In the genomic region with DNA sequence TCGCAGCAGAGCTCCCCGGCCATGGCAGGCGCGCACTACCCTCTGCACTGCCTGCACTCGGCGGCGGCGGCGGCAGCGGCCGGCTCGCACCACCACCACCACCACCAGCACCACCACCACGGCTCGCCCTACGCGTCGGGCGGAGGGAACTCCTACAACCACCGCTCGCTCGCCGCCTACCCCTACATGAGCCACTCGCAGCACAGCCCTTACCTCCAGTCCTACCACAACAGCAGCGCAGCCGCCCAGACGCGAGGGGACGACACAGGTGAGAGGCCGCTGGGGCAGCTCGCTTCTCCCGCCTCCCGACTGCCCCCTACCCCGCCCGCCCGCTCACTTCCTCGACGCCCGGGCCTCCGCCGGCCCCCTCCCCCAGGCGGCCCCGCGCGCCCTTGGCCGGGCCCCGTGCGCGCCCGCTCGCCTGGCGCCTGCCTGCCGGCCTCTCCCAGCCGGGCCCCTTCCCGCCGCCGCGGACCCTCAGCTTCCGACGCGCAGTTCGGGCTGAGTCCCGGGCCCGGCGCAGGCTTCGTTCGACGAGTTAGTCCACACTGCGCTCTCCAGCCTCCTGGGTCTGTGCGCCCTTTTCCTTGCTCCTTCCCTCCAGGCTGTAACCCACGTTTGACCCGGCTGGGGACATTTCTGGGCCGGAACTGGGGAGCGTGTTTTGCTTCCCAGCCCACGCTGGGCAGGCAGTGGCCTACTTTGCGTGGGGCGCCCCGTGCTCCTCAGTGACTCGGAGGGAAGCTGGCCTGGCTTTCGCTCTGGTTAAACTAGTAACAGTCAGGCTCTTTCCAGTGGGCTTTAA, we compare ENCODE assay signal across 8 cellular contexts. TPM values are rescaled to one million over a fixed set of nuclear protein-coding genes. Genes with fewer than 3 reads are reported as not detected.
DNase-seq lines count a peak whose midpoint lies in the region; ATAC-seq and TF ChIP-seq lines count a peak whose summit lies in the region.

No MANE protein-coding gene starts in this region.

- WGBS in ovary, 3 donors = 3% methylated on average over 68 to 79 of the region's 79 CpGs

- H3K27ac ChIP-seq in ovary = peak overlapping the region in 1 of 2 donors; percentile 39

- H3K27me3 ChIP-seq in ovary = peaks cover 5% of the 10 kb centered on the region

- H3K9me3 Mint-ChIP-seq in activated B cell treated with CpG ODN at 0.5 μM for 24 hours = no peaks in the 10 kb centered on the region

- CTCF ChIA-PET in activated B cell treated with CpG ODN at 0.5 μM for 24 hours (lab: Charles Lee) = interaction anchor here (2.9 kb wide), 1 partner anchor 21 kb away, joined by 15 read pairs; no protein-coding TSS in a partner anchor

- peaks cover 23% of the 10 kb centered on the region for H3K4me1 Mint-ChIP-seq in activated B cell treated with CpG ODN at 0.5 μM for 24 hours

- H3K27ac Mint-ChIP-seq in activated B cell treated with CpG ODN at 0.5 μM for 24 hours = no peak overlapping the region

- H3K36me3 Mint-ChIP-seq in activated B cell treated with CpG ODN at 0.5 μM for 24 hours (ENCODE audit: low read depth) = no peaks in the 10 kb centered on the region

- no peak for TF ChIP-seq CTCF in activated B cell treated with CpG ODN at 0.5 μM for 24 hours (IDR thresholded peaks at IDR 0.05)
- TF ChIP-seq CTCF in ovary (IDR thresholded peaks at IDR 0.05) = no peak

- ATAC-seq in GM19455 (IDR thresholded peaks at IDR 0.05; ENCODE audit: unreplicated experiment) = peak; percentile 46
- ATAC-seq in activated B cell treated with CpG ODN at 0.5 μM for 24 hours (ENCODE audit: low read depth) = peak; percentile 34

- peaks cover 4% of the 10 kb centered on the region for H3K4me1 ChIP-seq in ovary (ENCODE audit: insufficient read depth)

- H3K9me3 ChIP-seq in ovary = no peaks in the 10 kb centered on the region

- no peaks in the 10 kb centered on the region for H3K36me3 ChIP-seq in ovary

- peaks cover 64% of the 10 kb centered on the region for H3K27me3 Mint-ChIP-seq in activated B cell treated with CpG ODN at 0.5 μM for 24 hours

- intact Hi-C loops in activated B cell treated with CpG ODN at 0.5 μM for 24 hours (cut with micrococcal nuclease) = no loop called here
- intact Hi-C loops in ovary (cut with DNase I) = loop anchor here in 1 of 4 donors (10.0 kb wide), 1 partner anchor 302 kb away; the partner anchor contains the start of gene SEM1

- DNase-seq in Ammon's horn (ENCODE audit: low spot score) = peak; percentile 11
- peak; percentile 7 to 16 for DNase-seq in Kasumi-1 (lab: John Stamatoyannopoulos, UW)
- no peak for DNase-seq in activated B cell treated with CpG ODN at 0.5 μM for 24 hours
- DNase-seq in fibroblast of peridontal ligament (ENCODE audit: extremely low read depth) = peak; percentile 33
- peak in 3 of 5 donors; percentile 40 to 58 (median 52) for DNase-seq in ovary
- DNase-seq in NCI-H2081 treated with DMSO at 0.1 percent for 48 hours (lab: John Stamatoyannopoulos, UW) = no peak
- DNase-seq in GF-D8 (lab: John Stamatoyannopoulos, UW) = no peak

- POLR2A ChIA-PET in activated B cell treated with CpG ODN at 0.5 μM for 24 hours (lab: Charles Lee) = no interaction called here

- H3K4me3 ChIP-seq in ovary = peak overlapping the region; percentile 18

- H3K4me3 Mint-ChIP-seq in activated B cell treated with CpG ODN at 0.5 μM for 24 hours = peak overlapping the region; percentile 69

- no peak for TF ChIP-seq EP300 in ovary (IDR thresholded peaks at IDR 0.05)

- no peak for TF ChIP-seq POLR2A in ovary (IDR thresholded peaks at IDR 0.05)

RNA-seq across cellular contexts. Expression of gene DLX6, which starts 1.0 kb away (rescaled TPM):
- not detected in 2 replicates for total RNA-seq in activated B cell treated with CpG ODN at 0.5 μM for 24 hours
- total RNA-seq in ovary = under 1 TPM in 5 of 7 donors, not detected in 2; 0.12 to 0.95 (median 0.20) TPM
- polyA plus RNA-seq in ovary = under 1 TPM; 0.10 to 0.27 TPM

RNA-seq across cellular contexts. Expression of gene DLX5, which starts 18.3 kb away (rescaled TPM):
- total RNA-seq in activated B cell treated with CpG ODN at 0.5 μM for 24 hours (not detected in 2 replicates), ovary (1 to 10 TPM in 3 of 7 donors, under 1 TPM in 3, not detected in 1; 0.27 to 7.9 (median 1.0) TPM)
- 1 to 10 TPM in 1 of 2 donors, under 1 TPM in 1; 0.43 to 4.2 TPM for polyA plus RNA-seq in ovary

Comparison
In these comparisons a context has a peak if more than half of its experiments do, and no peak if none do; other contexts are left out.
1. DNase-seq: peak in Ammon's horn (single experiment), Kasumi-1 (2 of 2), fibroblast of peridontal ligament (single experiment) and ovary (3 of 5); none in activated B cell treated with CpG ODN at 0.5 μM for 24 hours (single experiment), NCI-H2081 treated with DMSO at 0.1 percent for 48 hours (single experiment) and GF-D8 (single experiment).